In the genomic region with DNA sequence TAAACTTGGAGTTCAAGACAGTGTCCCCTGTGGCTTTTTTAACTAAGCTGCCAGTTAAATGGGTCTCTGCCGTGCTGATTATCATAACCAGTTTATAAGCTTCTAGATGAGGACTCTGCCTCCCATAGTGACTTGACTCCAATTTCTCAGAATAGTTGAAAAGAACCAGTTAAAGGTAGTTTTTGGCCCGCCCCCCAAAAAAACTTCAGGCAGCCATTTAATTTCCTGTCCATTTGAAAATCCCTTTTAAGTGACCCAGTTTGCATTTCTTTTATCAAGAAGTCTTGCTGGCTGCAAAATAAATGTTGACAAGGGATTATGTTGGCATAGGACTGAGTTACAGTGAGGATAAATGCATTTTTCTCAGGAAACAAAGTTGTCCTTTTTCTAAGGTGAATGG, we compare ENCODE assay signal across 1 cellular context.
A peak's percentile ranks its signal among the peaks of the same experiment; 100 is the strongest.
TF ChIP-seq lines count a peak whose summit lies in the region.

No MANE protein-coding gene starts in this region.

TF ChIP-seq in K562, 482 proteins besides CTCF, POLR2A, EP300 and RAD21:
- TF ChIP-seq GATAD2A (IDR thresholded peaks at IDR 0.05), result no peak
- no peak for TF ChIP-seq MAFK (IDR thresholded peaks at IDR 0.05; ENCODE audit: low read length)
- no peak for TF ChIP-seq ZNF146 (CRISPR knock-in tag; IDR thresholded peaks at IDR 0.05; ENCODE audit: unreplicated experiment)
- TF ChIP-seq NFIC (IDR thresholded peaks at IDR 0.05), result peak; percentile 46
- TF ChIP-seq, protein P1, sequence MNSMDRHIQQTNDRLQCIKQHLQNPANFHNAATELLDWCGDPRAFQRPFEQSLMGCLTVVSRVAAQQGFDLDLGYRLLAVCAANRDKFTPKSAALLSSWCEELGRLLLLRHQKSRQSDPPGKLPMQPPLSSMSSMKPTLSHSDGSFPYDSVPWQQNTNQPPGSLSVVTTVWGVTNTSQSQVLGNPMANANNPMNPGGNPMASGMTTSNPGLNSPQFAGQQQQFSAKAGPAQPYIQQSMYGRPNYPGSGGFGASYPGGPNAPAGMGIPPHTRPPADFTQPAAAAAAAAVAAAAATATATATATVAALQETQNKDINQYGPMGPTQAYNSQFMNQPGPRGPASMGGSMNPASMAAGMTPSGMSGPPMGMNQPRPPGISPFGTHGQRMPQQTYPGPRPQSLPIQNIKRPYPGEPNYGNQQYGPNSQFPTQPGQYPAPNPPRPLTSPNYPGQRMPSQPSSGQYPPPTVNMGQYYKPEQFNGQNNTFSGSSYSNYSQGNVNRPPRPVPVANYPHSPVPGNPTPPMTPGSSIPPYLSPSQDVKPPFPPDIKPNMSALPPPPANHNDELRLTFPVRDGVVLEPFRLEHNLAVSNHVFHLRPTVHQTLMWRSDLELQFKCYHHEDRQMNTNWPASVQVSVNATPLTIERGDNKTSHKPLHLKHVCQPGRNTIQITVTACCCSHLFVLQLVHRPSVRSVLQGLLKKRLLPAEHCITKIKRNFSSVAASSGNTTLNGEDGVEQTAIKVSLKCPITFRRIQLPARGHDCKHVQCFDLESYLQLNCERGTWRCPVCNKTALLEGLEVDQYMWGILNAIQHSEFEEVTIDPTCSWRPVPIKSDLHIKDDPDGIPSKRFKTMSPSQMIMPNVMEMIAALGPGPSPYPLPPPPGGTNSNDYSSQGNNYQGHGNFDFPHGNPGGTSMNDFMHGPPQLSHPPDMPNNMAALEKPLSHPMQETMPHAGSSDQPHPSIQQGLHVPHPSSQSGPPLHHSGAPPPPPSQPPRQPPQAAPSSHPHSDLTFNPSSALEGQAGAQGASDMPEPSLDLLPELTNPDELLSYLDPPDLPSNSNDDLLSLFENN (IDR thresholded peaks at IDR 0.05; ENCODE audit: low read depth in 2 of 2, low read length in 2 of 2), result no peak
- no peak for TF ChIP-seq TBP (optimal IDR thresholded peaks at IDR 0.05; ENCODE audit: low read depth, low read length)
- TF ChIP-seq DMBX1 (CRISPR knock-in tag; IDR thresholded peaks at IDR 0.05; ENCODE audit: borderline replicate concordance), result no peak
- no peak for TF ChIP-seq ZNF133 (CRISPR knock-in tag; IDR thresholded peaks at IDR 0.05)
- 0 out of 2 replicates have a peak, but pooled peaks have one; percentile 19 for TF ChIP-seq RBFOX2 (IDR thresholded peaks at IDR 0.05; ENCODE audit: low read depth, low read length)
- TF ChIP-seq, protein P2, sequence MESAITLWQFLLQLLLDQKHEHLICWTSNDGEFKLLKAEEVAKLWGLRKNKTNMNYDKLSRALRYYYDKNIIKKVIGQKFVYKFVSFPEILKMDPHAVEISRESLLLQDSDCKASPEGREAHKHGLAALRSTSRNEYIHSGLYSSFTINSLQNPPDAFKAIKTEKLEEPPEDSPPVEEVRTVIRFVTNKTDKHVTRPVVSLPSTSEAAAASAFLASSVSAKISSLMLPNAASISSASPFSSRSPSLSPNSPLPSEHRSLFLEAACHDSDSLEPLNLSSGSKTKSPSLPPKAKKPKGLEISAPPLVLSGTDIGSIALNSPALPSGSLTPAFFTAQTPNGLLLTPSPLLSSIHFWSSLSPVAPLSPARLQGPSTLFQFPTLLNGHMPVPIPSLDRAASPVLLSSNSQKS (CRISPR knock-in tag; IDR thresholded peaks at IDR 0.05), result no peak
- no peak for TF ChIP-seq ZNF79 (CRISPR knock-in tag; IDR thresholded peaks at IDR 0.05; ENCODE audit: low read depth)
- TF ChIP-seq, protein P3, sequence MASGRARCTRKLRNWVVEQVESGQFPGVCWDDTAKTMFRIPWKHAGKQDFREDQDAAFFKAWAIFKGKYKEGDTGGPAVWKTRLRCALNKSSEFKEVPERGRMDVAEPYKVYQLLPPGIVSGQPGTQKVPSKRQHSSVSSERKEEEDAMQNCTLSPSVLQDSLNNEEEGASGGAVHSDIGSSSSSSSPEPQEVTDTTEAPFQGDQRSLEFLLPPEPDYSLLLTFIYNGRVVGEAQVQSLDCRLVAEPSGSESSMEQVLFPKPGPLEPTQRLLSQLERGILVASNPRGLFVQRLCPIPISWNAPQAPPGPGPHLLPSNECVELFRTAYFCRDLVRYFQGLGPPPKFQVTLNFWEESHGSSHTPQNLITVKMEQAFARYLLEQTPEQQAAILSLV (tag; IDR thresholded peaks at IDR 0.05), result no peak
